ENCODE assay signal across 1 cellular context in the genomic region with DNA sequence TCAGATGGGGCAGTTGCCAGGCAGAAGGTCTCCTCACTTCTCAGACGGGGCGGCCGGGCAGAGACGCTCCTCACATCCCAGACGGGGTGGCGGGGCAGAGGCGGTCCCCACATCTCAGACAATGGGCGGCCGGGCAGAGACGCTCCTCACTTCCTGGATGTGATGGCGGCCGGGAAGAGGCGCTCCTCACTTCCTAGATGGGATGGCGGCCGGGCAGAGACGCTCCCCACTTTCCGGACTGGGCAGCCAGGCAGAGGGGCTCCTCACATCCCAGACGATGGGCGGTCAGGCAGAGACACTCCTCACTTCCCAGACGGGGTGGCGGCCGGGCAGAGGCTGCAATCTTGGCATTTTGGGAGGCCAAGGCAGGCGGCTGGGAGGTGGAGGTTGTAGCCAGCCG. TPM values are rescaled to one million over a fixed set of nuclear protein-coding genes. Genes with fewer than 3 reads are reported as not detected.
"Had no signal": no experiment of that assay in that cellular context is flagged by ENCODE, and none has a peak within 500 bp of the region (broad histone marks: within the 10 kb centered on the region; RNA-seq: fewer than 3 reads in every experiment).

No MANE protein-coding gene starts in this region.

RNA-seq across cellular contexts. Expression of gene GABRG3, which starts 33.2 kb away (rescaled TPM):
- total RNA-seq: GM12878 had no signal
